In genomic region chr2:33266467-33266866, GRCh38 we compare ENCODE assay signal across 21 cellular contexts.
"Had no signal": no experiment of that assay in that cellular context is flagged by ENCODE, and none has a peak within 500 bp of the region (broad histone marks: within the 10 kb centered on the region; RNA-seq: fewer than 3 reads in every experiment).

No MANE protein-coding gene starts in this region.

- H2AFZ ChIP-seq: parathyroid adenoma had no signal

- H3K4me1 ChIP-seq: left lung, lower lobe of right lung, parathyroid adenoma, prostate gland had no signal

- H3K9me3 ChIP-seq: esophagus muscularis mucosa, gastrocnemius medialis, prostate gland, uterus had no signal

- ATAC-seq: gastrocnemius medialis; left lung; lower lobe of right lung; stimulated activated naive B cell treated with anti-CD40 and anti-IgM and Interleukin-4, amounts not matched to agents 10 μg/mL and 1 μg/mL and 100 μg/mL, for 72 hours had no signal

- H3K36me3 ChIP-seq: left lung, lower lobe of right lung, prostate gland, uterus had no signal

- H3K27ac ChIP-seq: gastrocnemius medialis, left lung, lower lobe of right lung, parathyroid adenoma, prostate gland, upper lobe of left lung, uterus had no signal

- H3K27me3 ChIP-seq: esophagus muscularis mucosa, gastrocnemius medialis, left lung, sigmoid colon, upper lobe of left lung, uterus had no signal

- H3K79me2 ChIP-seq: parathyroid adenoma had no signal

- H3K4me3 ChIP-seq: esophagus muscularis mucosa, gastrocnemius medialis, left lung, lower lobe of right lung, prostate gland, sigmoid colon, skin epidermis, upper lobe of left lung, uterus had no signal

- FAIRE-seq: endometrium had no signal

- DNase-seq: effector memory CD4-positive, alpha-beta T cell; gastrocnemius medialis; glutamatergic neuron; islet precursor cell; lower lobe of right lung; naive B cell; retina; sigmoid colon; stimulated activated CD4-positive, alpha-beta T cell treated with anti-CD3 and anti-CD28 coated beads, Interleukin-2, amount 100 ng/mL, for 24 hours; stimulated activated CD4-positive, alpha-beta T cell treated with anti-CD3 and anti-CD28 coated beads, Interleukin-4, amount 100 ng/mL, for 4 hours; stimulated activated naive B cell treated with anti-CD40 and anti-IgM and Interleukin-4, amounts not matched to agents 10 μg/mL and 1 μg/mL and 100 μg/mL, for 72 hours; stimulated activated naive CD8-positive, alpha-beta T cell treated with anti-CD3 and anti-CD28 coated beads, Interleukin-15, amount 100 ng/mL, for 72 hours; substantia nigra; uterus had no signal

- H3K9ac ChIP-seq: parathyroid adenoma had no signal
